Comparison of ENCODE assay signal across 1 cellular context in genomic region chr18:54910161-54910919, GRCh38.
TF ChIP-seq lines count a peak whose summit lies in the region.

No MANE protein-coding gene starts in this region.

TF ChIP-seq in HepG2, 621 proteins besides CTCF, POLR2A, EP300 and RAD21:
- TF ChIP-seq GZF1 (CRISPR knock-in tag; IDR thresholded peaks at IDR 0.05) (no peak), RORA (CRISPR knock-in tag; IDR thresholded peaks at IDR 0.05) (no peak), SOX6 (IDR thresholded peaks at IDR 0.05) (no peak), SOX6 (CRISPR knock-in tag; IDR thresholded peaks at IDR 0.05) (no peak), CREBL2 (CRISPR knock-in tag; IDR thresholded peaks at IDR 0.05; ENCODE audit: borderline replicate concordance) (no peak), JDP2 (CRISPR knock-in tag; IDR thresholded peaks at IDR 0.05; ENCODE audit: borderline replicate concordance) (no peak), MED8 (CRISPR knock-in tag; IDR thresholded peaks at IDR 0.05; ENCODE audit: insufficient replicate concordance) (no peak), TP53 (CRISPR knock-in tag; conservative IDR thresholded peaks at IDR 0.05) (no peak), ZBTB3 (CRISPR knock-in tag; IDR thresholded peaks at IDR 0.05; ENCODE audit: borderline replicate concordance, low read depth) (no peak), GFI1 (CRISPR knock-in tag; IDR thresholded peaks at IDR 0.05; ENCODE audit: borderline replicate concordance) (no peak), FOXM1 (CRISPR knock-in tag; IDR thresholded peaks at IDR 0.05) (no peak), FOXP4 (CRISPR knock-in tag; IDR thresholded peaks at IDR 0.05) (no peak), PTBP1 (IDR thresholded peaks at IDR 0.05; ENCODE audit: low read depth, low read length, poor library complexity, severe bottlenecking) (no peak), FOXJ3 (CRISPR knock-in tag; IDR thresholded peaks at IDR 0.05; ENCODE audit: borderline replicate concordance) (no peak), MAZ (IDR thresholded peaks at IDR 0.05; ENCODE audit: borderline replicate concordance, low read depth, low read length) (no peak), MAZ (CRISPR knock-in tag; IDR thresholded peaks at IDR 0.05; ENCODE audit: low read depth) (no peak), ZSCAN5A (CRISPR knock-in tag; IDR thresholded peaks at IDR 0.05; ENCODE audit: borderline replicate concordance) (no peak), ZBTB39 (CRISPR knock-in tag; IDR thresholded peaks at IDR 0.05) (no peak), MXI1 (IDR thresholded peaks at IDR 0.05; ENCODE audit: borderline replicate concordance, low read depth, low read length) (no peak), PHF8 (CRISPR knock-in tag; IDR thresholded peaks at IDR 0.05) (no peak), GMEB2 (CRISPR knock-in tag; IDR thresholded peaks at IDR 0.05; ENCODE audit: low read depth) (no peak)
